ENCODE assay signal across 17 cellular contexts in the genomic region with DNA sequence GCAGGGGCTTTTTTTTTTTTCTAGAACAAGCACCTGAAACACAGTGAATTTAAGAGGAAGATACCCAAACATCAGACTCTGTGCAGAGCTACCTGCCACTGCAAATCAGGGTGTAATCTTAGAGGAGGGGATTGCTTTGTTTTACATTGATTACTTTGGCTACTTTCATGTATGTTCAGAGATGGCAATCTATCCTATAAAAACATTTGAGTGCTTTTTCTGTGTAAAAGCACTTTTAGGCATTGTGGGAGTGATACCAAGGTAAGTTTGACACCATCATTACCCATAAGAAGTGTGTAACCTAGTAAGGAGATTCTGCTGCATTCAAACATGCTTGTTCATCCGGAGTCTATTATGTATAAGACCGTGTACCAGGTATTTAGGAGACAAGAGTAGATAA. TPM values are rescaled to one million over a fixed set of nuclear protein-coding genes. Genes with fewer than 3 reads are reported as not detected.
DNase-seq lines count a peak whose midpoint lies in the region; ATAC-seq, FAIRE-seq and TF ChIP-seq lines count a peak whose summit lies in the region.
"Had no signal": no experiment of that assay in that cellular context is flagged by ENCODE, and none has a peak within 500 bp of the region (broad histone marks: within the 10 kb centered on the region; RNA-seq: fewer than 3 reads in every experiment).

No MANE protein-coding gene starts in this region.

- H3K27me3 ChIP-seq in SK-N-SH (ENCODE audit: insufficient read depth): no peaks in the 10 kb centered on the region
- no peaks in the 10 kb centered on the region for H3K27me3 ChIP-seq in IMR-90 (ENCODE audit: control insufficient read depth, insufficient read depth, low read length)
- H3K27me3 ChIP-seq: BLaER1 had no signal

- DNase-seq in SK-N-SH: no peak
- DNase-seq in IMR-90: no peak
- DNase-seq in epithelial cell of prostate (ENCODE audit: low read depth, low spot score): no peak
- DNase-seq in kidney: no peak
- DNase-seq in stimulated activated CD4-positive, alpha-beta T cell treated with anti-CD3 and anti-CD28 coated beads, Interleukin-2, amount 100 ng/mL, for 48 hours: no peak
- DNase-seq: 8988T; AML-193; Caco-2; CD8-positive, alpha-beta memory T cell; DMS53; GF-D8; H7 had no signal

- H3K9me2 ChIP-seq in SK-N-SH: no peaks in the 10 kb centered on the region

- H3K18ac ChIP-seq in IMR-90 (ENCODE audit: low read depth, low read length): no peak overlapping the region

- BruUV-seq in IMR-90 (replicated peaks; lab: Mats Ljungman, UMichigan): no TSS peak

- TF ChIP-seq RAD21 in SK-N-SH (IDR thresholded peaks at IDR 0.05; ENCODE audit: low read length): no peak
- no peak for TF ChIP-seq RAD21 in IMR-90 (IDR thresholded peaks at IDR 0.05; ENCODE audit: low read length)

- no peak for TF ChIP-seq POLR2A in IMR-90 (IDR thresholded peaks at IDR 0.05; ENCODE audit: low read depth, low read length)

- no peak overlapping the region for H4K5ac ChIP-seq in IMR-90 (ENCODE audit: low read depth, low read length)

- H3K4me3 ChIP-seq in SK-N-SH (ENCODE audit: low read depth in 2 of 2, low read length in 1 of 2) (no peak overlapping the region), IMR-90 (ENCODE audit: insufficient read depth, low read depth, low read length) (no peak overlapping the region), kidney (ENCODE audit: low read length in 2 of 2) (no peak overlapping the region)
- H3K4me3 ChIP-seq: BLaER1 had no signal

- no peak overlapping the region for H3K9ac ChIP-seq in SK-N-SH
- no peak overlapping the region; the same call in 1 of the 2 replicates for H3K9ac ChIP-seq in IMR-90 (ENCODE audit: low read depth, low read length)
- H3K9ac ChIP-seq in kidney (ENCODE audit: low read length in 2 of 2): no peak overlapping the region
- H3K9ac ChIP-seq: BLaER1 had no signal

- H2BK20ac ChIP-seq in IMR-90 (ENCODE audit: low read depth, low read length): no peak overlapping the region

- CTCF ChIA-PET in SK-N-SH (lab: Yijun Ruan, JAX) (no interaction called here), IMR-90 (lab: Yijun Ruan, JAX) (interaction anchor here (0.6 kb wide), 1 partner anchor 14 kb away, joined by 3 read pairs; no protein-coding TSS in a partner anchor)

- TF ChIP-seq CTCF in SK-N-SH (IDR thresholded peaks at IDR 0.05): no peak
- no peak for TF ChIP-seq CTCF in IMR-90 (conservative IDR thresholded peaks at IDR 0.05; ENCODE audit: low read depth, low read length)
- TF ChIP-seq CTCF in kidney (IDR thresholded peaks at IDR 0.05; ENCODE audit: borderline replicate concordance, extremely low read depth, insufficient read depth): no peak

- 92% methylated on average over 2 of the region's 2 CpGs for WGBS in SK-N-SH (ENCODE audit: low lambda C conversion rate)
- no CpG with 5 or more reads among the region's 2 CpGs for WGBS in IMR-90 (ENCODE audit: extremely low coverage in 2 of 2, insufficient read length in 1 of 2), 2 experiments

- H2AFZ ChIP-seq in SK-N-SH (ENCODE audit: low read depth): no peak overlapping the region
- no peak overlapping the region for H2AFZ ChIP-seq in IMR-90 (replicated peaks; ENCODE audit: low read length, poor library complexity)

- in situ Hi-C loops in IMR-90 (cut with MboI; ENCODE audit: low sequenced_read_pairs): no loop called here

- no peak overlapping the region for H2BK15ac ChIP-seq in IMR-90 (ENCODE audit: low read depth, low read length)

- H3K56ac ChIP-seq in IMR-90 (ENCODE audit: extremely low read depth, insufficient read depth, low read length): no peak overlapping the region

- H4K20me1 ChIP-seq in SK-N-SH (ENCODE audit: insufficient read depth): no peaks in the 10 kb centered on the region
- no peaks in the 10 kb centered on the region for H4K20me1 ChIP-seq in IMR-90 (ENCODE audit: insufficient read depth, low read length)
- H4K20me1 ChIP-seq: BLaER1 had no signal

- H2BK5ac ChIP-seq in IMR-90 (ENCODE audit: low read depth, low read length, poor library complexity, severe bottlenecking): no peak overlapping the region

- no peak overlapping the region for H4K91ac ChIP-seq in IMR-90 (ENCODE audit: insufficient read depth, low read depth, low read length)

- peaks cover 3% of the 10 kb centered on the region; the same call in 1 of the 2 replicates for H3K79me2 ChIP-seq in SK-N-SH (ENCODE audit: insufficient read depth)

- FAIRE-seq in kidney (lab: Jason Lieb, UNC): no peak
- FAIRE-seq: HepG2, HTR-8/SVneo had no signal

- ATAC-seq in SK-N-SH treated with all-trans-retinoic acid at 6 μM for 48 hours: no peak; the same call in 2 of the 3 replicates
- no peak for ATAC-seq in IMR-90 (ENCODE audit: low read depth)
- no peak for ATAC-seq in HG02642 (IDR thresholded peaks at IDR 0.05; ENCODE audit: poor library complexity, unreplicated experiment)
- ATAC-seq: HepG2 had no signal

- H3K14ac ChIP-seq in IMR-90 (replicated peaks; ENCODE audit: low read depth, low read length): no peak overlapping the region

- H3K9me3 ChIP-seq in SK-N-SH (no peaks in the 10 kb centered on the region), IMR-90 (ENCODE audit: control insufficient read depth, insufficient read depth, low read length) (peaks cover under 1% of the 10 kb centered on the region; the same call in 1 of the 2 replicates), kidney (ENCODE audit: control insufficient read depth in 1 of 2, low read length in 2 of 2) (no peaks in the 10 kb centered on the region)
- H3K9me3 ChIP-seq: Caco-2 had no signal

- POLR2A ChIA-PET in SK-N-SH (lab: Yijun Ruan, JAX) (no interaction called here), IMR-90 (lab: Charles Lee; ENCODE audit: unreplicated experiment) (no interaction called here)

- no peak overlapping the region for H3K23ac ChIP-seq in IMR-90 (ENCODE audit: low read depth, low read length)

- H3K4me1 ChIP-seq in SK-N-SH (ENCODE audit: control insufficient read depth in 1 of 2, insufficient read depth in 2 of 2, low read depth in 1 of 2, low read length in 1 of 2): peaks cover 0 to 11% of the 10 kb centered on the region in 2 experiments; a peak in 1 of 4 replicates
- peaks cover 2% of the 10 kb centered on the region; the same call in 1 of the 2 replicates for H3K4me1 ChIP-seq in IMR-90 (ENCODE audit: control insufficient read depth, insufficient read depth, low read length)
- no peaks in the 10 kb centered on the region for H3K4me1 ChIP-seq in kidney (ENCODE audit: control insufficient read depth in 1 of 2, insufficient read depth in 1 of 2, low read depth in 1 of 2, low read length in 2 of 2)

- dilution Hi-C loops in IMR-90 (cut with HindIII; ENCODE audit: low sequenced_read_pairs, unreplicated experiment): no loop called here

- no peak overlapping the region for H2BK120ac ChIP-seq in IMR-90 (ENCODE audit: low read depth, low read length)

- peaks cover 3% of the 10 kb centered on the region for H3F3A ChIP-seq in SK-N-SH (replicated peaks; ENCODE audit: insufficient read depth)

- peaks cover 5% of the 10 kb centered on the region for H3K9me1 ChIP-seq in IMR-90 (ENCODE audit: insufficient read depth, low read length)

- H3K79me1 ChIP-seq in IMR-90 (ENCODE audit: low read depth in 1 of 2, low read length in 2 of 2): peaks cover 19 to 29% of the 10 kb centered on the region in 2 experiments; a peak in 3 of 4 replicates

- no peak overlapping the region for H2AK9ac ChIP-seq in IMR-90 (replicated peaks; ENCODE audit: low read depth, low read length, poor library complexity)

- no peak overlapping the region for H4K8ac ChIP-seq in IMR-90 (ENCODE audit: low read depth in 2 of 2, low read length in 2 of 2)

- no peak overlapping the region for H3K27ac ChIP-seq in SK-N-SH (ENCODE audit: low read depth in 2 of 2, low read length in 1 of 2)
- H3K27ac ChIP-seq in IMR-90 (ENCODE audit: insufficient read depth, low read length): no peak overlapping the region
- peak overlapping the region; percentile 77 for H3K27ac ChIP-seq in epithelial cell of prostate
- no peak overlapping the region for H3K27ac ChIP-seq in kidney (ENCODE audit: low read depth in 2 of 2, low read length in 2 of 2)
- H3K27ac ChIP-seq: BLaER1 had no signal

- H3K4me2 ChIP-seq in SK-N-SH (peak overlapping the region; percentile 1; the same call in 1 of the 2 replicates), IMR-90 (ENCODE audit: low read depth, low read length) (peak overlapping the region; percentile 10; the same call in 1 of the 2 replicates)
- H3K4me2 ChIP-seq: BLaER1 had no signal

- H2AK5ac ChIP-seq in IMR-90 (ENCODE audit: low read depth, low read length): no peak overlapping the region

- no peak for TF ChIP-seq EP300 in SK-N-SH (IDR thresholded peaks at IDR 0.05; ENCODE audit: borderline replicate concordance in 1 of 2, low read depth in 1 of 2, low read length in 1 of 2)

- intact Hi-C loops in IMR-90 (cut with micrococcal nuclease) (no loop called here), kidney (cut with DNase I) (no loop called here)

- no peak overlapping the region for H3K4ac ChIP-seq in IMR-90 (ENCODE audit: low read depth, low read length)

- no peaks in the 10 kb centered on the region for H3K36me3 ChIP-seq in SK-N-SH (replicated peaks in 1 of 2; ENCODE audit: control insufficient read depth in 1 of 2, insufficient read depth in 2 of 2, low read length in 1 of 2)
- H3K36me3 ChIP-seq in IMR-90 (ENCODE audit: control insufficient read depth, insufficient read depth, low read length): no peaks in the 10 kb centered on the region
- H3K36me3 ChIP-seq in kidney (ENCODE audit: control insufficient read depth in 1 of 2, insufficient read depth in 2 of 2, low read length in 2 of 2): no peaks in the 10 kb centered on the region
- H3K36me3 ChIP-seq: BLaER1 had no signal

TF ChIP-seq in SK-N-SH, 30 proteins besides CTCF, POLR2A, EP300 and RAD21 (continues in another document):
- TF ChIP-seq ELF1 (IDR thresholded peaks at IDR 0.05) (no peak), FOXM1 (IDR thresholded peaks at IDR 0.05; ENCODE audit: low read depth) (no peak), SIN3A (IDR thresholded peaks at IDR 0.05; ENCODE audit: borderline replicate concordance, low read depth, low read length) (no peak)

TF ChIP-seq in SK-N-SH treated with all-trans-retinoic acid at 6 μM for 48 hours, 23 proteins besides CTCF, POLR2A, EP300 and RAD21 (continues in another document):
- TF ChIP-seq ESRRG (CRISPR knock-in tag; IDR thresholded peaks at IDR 0.05): no peak

TF ChIP-seq in IMR-90, 13 proteins besides CTCF, POLR2A, EP300 and RAD21 (continues in another document):
- TF ChIP-seq RCOR1 (IDR thresholded peaks at IDR 0.05; ENCODE audit: insufficient replicate concordance, low read length) (no peak), SMC3 (IDR thresholded peaks at IDR 0.05; ENCODE audit: low read depth, low read length) (no peak), RFX5 (IDR thresholded peaks at IDR 0.05; ENCODE audit: low read depth, low read length) (no peak), BHLHE40 (IDR thresholded peaks at IDR 0.05; ENCODE audit: low read depth, low read length) (no peak), CHD1 (IDR thresholded peaks at IDR 0.05; ENCODE audit: low read depth, low read length) (no peak)

RNA-seq across cellular contexts. Expression of a gene that starts 50.1 kb away (rescaled TPM):
- 4.1 and 5.4 TPM in 2 replicates for polyA plus RNA-seq in SK-N-SH (2012; rRNA removed)
- 5.9 and 6.4 TPM in 2 replicates for polyA plus RNA-seq in SK-N-SH (2012; cell fraction: cytosol; rRNA removed)
- polyA plus RNA-seq in SK-N-SH (2012; cell fraction: nucleus; rRNA removed): 2.5 and 5.3 TPM in 2 replicates
- 28.7 and 29.4 TPM in 2 replicates for total RNA-seq in IMR-90 (2012; rRNA removed)
- polyA plus RNA-seq in IMR-90 (2012; rRNA removed): 6.6 and 8.3 TPM in 2 replicates
- 1.9 and 3.2 TPM in 2 replicates for polyA plus RNA-seq in IMR-90 (2012; cell fraction: cytosol; rRNA removed)
- 1.0 and 5.1 TPM in 2 replicates for polyA plus RNA-seq in IMR-90 (2012; cell fraction: nucleus; rRNA removed; ENCODE audit: low replicate concordance)
- total RNA-seq in kidney: 18.9 TPM
- 10.5 TPM for polyA plus RNA-seq in kidney (ENCODE audit: insufficient read depth, low read depth, low replicate concordance)
